In genomic region chr12:46517579-46517962, GRCh38 we compare ENCODE assay signal across 11 cellular contexts.
DNase-seq lines count a peak whose midpoint lies in the region; ATAC-seq, FAIRE-seq and TF ChIP-seq lines count a peak whose summit lies in the region.
"Had no signal": no experiment of that assay in that cellular context is flagged by ENCODE, and none has a peak within 500 bp of the region (broad histone marks: within the 10 kb centered on the region; RNA-seq: fewer than 3 reads in every experiment).

No MANE protein-coding gene starts in this region.

- H3K4me3 ChIP-seq in Peyer's patch (no peak overlapping the region), HepG2 (replicated peaks in 1 of 3; ENCODE audit: insufficient read depth in 1 of 3, low read depth in 2 of 3, low read length in 3 of 3) (no peak overlapping the region), lower leg skin (ENCODE audit: low read depth, poor library complexity, severe bottlenecking) (no peak overlapping the region)
- H3K4me3 ChIP-seq: cardiac muscle cell had no signal

- no TSS peak for BruUV-seq in HepG2 (replicated peaks; lab: Mats Ljungman, UMichigan)

- CTCF ChIA-PET in HepG2 (lab: Yijun Ruan, JAX; ENCODE audit: low intra/inter-chr PET ratio, low total read pairs) = no interaction called here

- TF ChIP-seq EP300 in HepG2 (IDR thresholded peaks at IDR 0.05; ENCODE audit: low read depth in 2 of 2, low read length in 2 of 2) (no peak), HepG2 (CRISPR knock-in tag; IDR thresholded peaks at IDR 0.05; ENCODE audit: borderline replicate concordance) (no peak)

- TF ChIP-seq POLR2A in Peyer's patch (IDR thresholded peaks at IDR 0.05) (no peak), HepG2 (IDR thresholded peaks at IDR 0.05; ENCODE audit: insufficient read depth in 1 of 2, low read depth in 2 of 2, low read length in 2 of 2) (no peak), lower leg skin (IDR thresholded peaks at IDR 0.05) (no peak)

- 93% methylated on average over 1 of the region's 1 CpG for WGBS in HepG2 (ENCODE audit: low lambda C conversion rate)
- 62 to 64% methylated on average over 1 of the region's 1 CpG for WGBS in lower leg skin, 2 donors

- H3K9me3 ChIP-seq in Peyer's patch = no peaks in the 10 kb centered on the region
- H3K9me3 ChIP-seq in HepG2 (ENCODE audit: low read length) = no peaks in the 10 kb centered on the region

- H3K27ac ChIP-seq in Peyer's patch (peak overlapping the region; percentile 4 to 46 (median 24)), HepG2 (ENCODE audit: extremely low read length, insufficient read depth, low read length) (no peak overlapping the region)
- H3K27ac ChIP-seq: cardiac muscle cell had no signal

- H3K4me2 ChIP-seq in HepG2 (ENCODE audit: low read depth, low read length) = no peak overlapping the region

- no peak overlapping the region for H3K9ac ChIP-seq in HepG2 (ENCODE audit: insufficient read depth, low read depth, low read length)

- FAIRE-seq in HepG2 (lab: Jason Lieb, UNC) = no peak

- ATAC-seq in HG02678 (IDR thresholded peaks at IDR 0.05; ENCODE audit: unreplicated experiment) (peak; percentile 28), HepG2 (no peak)
- peak; percentile 57 for ATAC-seq in stimulated activated naive CD8-positive, alpha-beta T cell treated with anti-CD3 and anti-CD28 coated beads, Interleukin-15, Interleukin-2, amounts not matched to agents 100 U/mL and 50 U/mL, for 24 hours

- in situ Hi-C loops in HepG2 (cut with HindIII; ENCODE audit: extremely low pct_ligation_motif_present, low pct_unique_long_range_greater_than_20kb) = no loop called here

- POLR2A ChIA-PET in HepG2 (lab: Yijun Ruan, JAX) = no interaction called here

- TF ChIP-seq RAD21 in HepG2 (CRISPR knock-in tag; IDR thresholded peaks at IDR 0.05) = no peak

- H3K36me3 ChIP-seq in Peyer's patch (no peaks in the 10 kb centered on the region), HepG2 (replicated peaks in 1 of 2; ENCODE audit: control insufficient read depth in 1 of 2, insufficient read depth in 2 of 2, low read length in 2 of 2) (0 out of 5 replicates have a peak, but pooled peaks cover 0 to 1% of the 10 kb centered on the region in 2 experiments)
- H3K36me3 ChIP-seq: cardiac muscle cell had no signal

- TF ChIP-seq CTCF in Peyer's patch (IDR thresholded peaks at IDR 0.05) = no peak
- no peak for TF ChIP-seq CTCF in HepG2 (CRISPR knock-in tag; IDR thresholded peaks at IDR 0.05)
- TF ChIP-seq CTCF in lower leg skin (IDR thresholded peaks at IDR 0.05) = no peak

- DNase-seq in NCI-H82 (lab: John Stamatoyannopoulos, UW) (peak; percentile 20), NCI-H82 treated with DMSO at 0.1 percent for 48 hours (lab: John Stamatoyannopoulos, UW; ENCODE audit: unreplicated experiment) (no peak), Peyer's patch (no peak), NCI-H69 (lab: John Stamatoyannopoulos, UW) (no peak), HepG2 (ENCODE audit: low spot score) (no peak), lower leg skin (ENCODE audit: low spot score in 2 of 2) (no peak)
- no peak for DNase-seq in stimulated activated naive CD8-positive, alpha-beta T cell treated with anti-CD3 and anti-CD28 coated beads, Interleukin-15, Interleukin-2, amounts not matched to agents 100 U/mL and 50 U/mL, for 24 hours
- DNase-seq: 8988T; stimulated activated naive CD4-positive, alpha-beta T cell treated with Interleukin-2 at 50 U/mL for 16 hours had no signal

- peaks cover 4% of the 10 kb centered on the region for H3K79me2 ChIP-seq in HepG2 (ENCODE audit: insufficient read depth, low read length)

- H4K20me1 ChIP-seq in HepG2 (ENCODE audit: insufficient read depth, low read length) = no peaks in the 10 kb centered on the region

- intact Hi-C loops in HepG2 (cut with micrococcal nuclease; ENCODE audit: unreplicated experiment) = no loop called here
- intact Hi-C loops in lower leg skin (cut with DNase I; ENCODE audit: low total_unique reads) = no loop called here

- H2AFZ ChIP-seq in HepG2 (ENCODE audit: low read length) = no peak overlapping the region

- H3K27me3 ChIP-seq in Peyer's patch (no peaks in the 10 kb centered on the region), HepG2 (ENCODE audit: control insufficient read depth in 1 of 2, insufficient read depth in 2 of 2, low read length in 2 of 2) (no peaks in the 10 kb centered on the region)
- H3K27me3 ChIP-seq: cardiac muscle cell had no signal

- H3K4me1 ChIP-seq in Peyer's patch (peaks cover 0 to 6% (median 0%) of the 10 kb centered on the region in 4 donors), HepG2 (ENCODE audit: insufficient read depth, low read length) (peaks cover 100% of the 10 kb centered on the region)

TF ChIP-seq in HepG2, 621 proteins besides CTCF, POLR2A, EP300 and RAD21:
- TF ChIP-seq NR3C1 (CRISPR knock-in tag; IDR thresholded peaks at IDR 0.05) (no peak), NR1H2 (CRISPR knock-in tag; IDR thresholded peaks at IDR 0.05; ENCODE audit: borderline replicate concordance, low read depth) (no peak), PPARG (CRISPR knock-in tag; conservative IDR thresholded peaks at IDR 0.05) (no peak), RFXAP (CRISPR knock-in tag; IDR thresholded peaks at IDR 0.05; ENCODE audit: borderline replicate concordance) (no peak), MXD3 (CRISPR knock-in tag; IDR thresholded peaks at IDR 0.05) (no peak), THAP7 (CRISPR knock-in tag; IDR thresholded peaks at IDR 0.05) (no peak), SP1 (IDR thresholded peaks at IDR 0.05) (no peak), SP1 (CRISPR knock-in tag; IDR thresholded peaks at IDR 0.05) (no peak), RORA (CRISPR knock-in tag; IDR thresholded peaks at IDR 0.05) (no peak), CAMTA2 (CRISPR knock-in tag; IDR thresholded peaks at IDR 0.05; ENCODE audit: borderline replicate concordance) (no peak), TBX2 (CRISPR knock-in tag; IDR thresholded peaks at IDR 0.05; ENCODE audit: borderline replicate concordance) (no peak), ZNF326 (CRISPR knock-in tag; IDR thresholded peaks at IDR 0.05; ENCODE audit: borderline replicate concordance) (no peak)
- TF ChIP-seq, protein P1, sequence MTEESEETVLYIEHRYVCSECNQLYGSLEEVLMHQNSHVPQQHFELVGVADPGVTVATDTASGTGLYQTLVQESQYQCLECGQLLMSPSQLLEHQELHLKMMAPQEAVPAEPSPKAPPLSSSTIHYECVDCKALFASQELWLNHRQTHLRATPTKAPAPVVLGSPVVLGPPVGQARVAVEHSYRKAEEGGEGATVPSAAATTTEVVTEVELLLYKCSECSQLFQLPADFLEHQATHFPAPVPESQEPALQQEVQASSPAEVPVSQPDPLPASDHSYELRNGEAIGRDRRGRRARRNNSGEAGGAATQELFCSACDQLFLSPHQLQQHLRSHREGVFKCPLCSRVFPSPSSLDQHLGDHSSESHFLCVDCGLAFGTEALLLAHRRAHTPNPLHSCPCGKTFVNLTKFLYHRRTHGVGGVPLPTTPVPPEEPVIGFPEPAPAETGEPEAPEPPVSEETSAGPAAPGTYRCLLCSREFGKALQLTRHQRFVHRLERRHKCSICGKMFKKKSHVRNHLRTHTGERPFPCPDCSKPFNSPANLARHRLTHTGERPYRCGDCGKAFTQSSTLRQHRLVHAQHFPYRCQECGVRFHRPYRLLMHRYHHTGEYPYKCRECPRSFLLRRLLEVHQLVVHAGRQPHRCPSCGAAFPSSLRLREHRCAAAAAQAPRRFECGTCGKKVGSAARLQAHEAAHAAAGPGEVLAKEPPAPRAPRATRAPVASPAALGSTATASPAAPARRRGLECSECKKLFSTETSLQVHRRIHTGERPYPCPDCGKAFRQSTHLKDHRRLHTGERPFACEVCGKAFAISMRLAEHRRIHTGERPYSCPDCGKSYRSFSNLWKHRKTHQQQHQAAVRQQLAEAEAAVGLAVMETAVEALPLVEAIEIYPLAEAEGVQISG (CRISPR knock-in tag; IDR thresholded peaks at IDR 0.05) = no peak
- TF ChIP-seq, protein P2, sequence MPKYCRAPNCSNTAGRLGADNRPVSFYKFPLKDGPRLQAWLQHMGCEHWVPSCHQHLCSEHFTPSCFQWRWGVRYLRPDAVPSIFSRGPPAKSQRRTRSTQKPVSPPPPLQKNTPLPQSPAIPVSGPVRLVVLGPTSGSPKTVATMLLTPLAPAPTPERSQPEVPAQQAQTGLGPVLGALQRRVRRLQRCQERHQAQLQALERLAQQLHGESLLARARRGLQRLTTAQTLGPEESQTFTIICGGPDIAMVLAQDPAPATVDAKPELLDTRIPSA (CRISPR knock-in tag; IDR thresholded peaks at IDR 0.05; ENCODE audit: borderline replicate concordance) = no peak
- TF ChIP-seq, protein P3, sequence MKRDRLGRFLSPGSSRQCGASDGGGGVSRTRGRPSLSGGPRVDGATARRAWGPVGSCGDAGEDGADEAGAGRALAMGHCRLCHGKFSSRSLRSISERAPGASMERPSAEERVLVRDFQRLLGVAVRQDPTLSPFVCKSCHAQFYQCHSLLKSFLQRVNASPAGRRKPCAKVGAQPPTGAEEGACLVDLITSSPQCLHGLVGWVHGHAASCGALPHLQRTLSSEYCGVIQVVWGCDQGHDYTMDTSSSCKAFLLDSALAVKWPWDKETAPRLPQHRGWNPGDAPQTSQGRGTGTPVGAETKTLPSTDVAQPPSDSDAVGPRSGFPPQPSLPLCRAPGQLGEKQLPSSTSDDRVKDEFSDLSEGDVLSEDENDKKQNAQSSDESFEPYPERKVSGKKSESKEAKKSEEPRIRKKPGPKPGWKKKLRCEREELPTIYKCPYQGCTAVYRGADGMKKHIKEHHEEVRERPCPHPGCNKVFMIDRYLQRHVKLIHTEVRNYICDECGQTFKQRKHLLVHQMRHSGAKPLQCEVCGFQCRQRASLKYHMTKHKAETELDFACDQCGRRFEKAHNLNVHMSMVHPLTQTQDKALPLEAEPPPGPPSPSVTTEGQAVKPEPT (CRISPR knock-in tag; IDR thresholded peaks at IDR 0.05; ENCODE audit: low read depth) = no peak
